In genomic region chr1:121595089-121595488, GRCh38 we compare ENCODE assay signal across 21 cellular contexts.
"Had no signal": no experiment of that assay in that cellular context is flagged by ENCODE, and none has a peak within 500 bp of the region (broad histone marks: within the 10 kb centered on the region; RNA-seq: fewer than 3 reads in every experiment).

No MANE protein-coding gene starts in this region.

- DNase-seq: activated CD4-positive, alpha-beta T cell treated with anti-CD3 and anti-CD28 coated beads, Interleukin-2, amount 10 ng/mL, durations not matched to agents 24 days and 14 days; activated CD8-positive, alpha-beta memory T cell treated with anti-CD3 and anti-CD28 coated beads for 24 hours; activated effector memory CD4-positive, alpha-beta T cell treated with anti-CD3 and anti-CD28 coated beads, Interleukin-2, amount 50 U/mL, for 16 hours; amygdala; effector memory CD8-positive, alpha-beta T cell; immature natural killer cell; left lung; nephron progenitor cell; psoas muscle; stimulated activated CD4-positive, alpha-beta T cell treated with anti-CD3 and anti-CD28 coated beads, Interleukin-2, amount 100 ng/mL, for 24 hours; stimulated activated naive CD4-positive, alpha-beta T cell; substantia nigra; T-helper 9 cell; transverse colon had no signal

- H3K27ac Mint-ChIP-seq: activated CD4-positive, alpha-beta T cell treated with anti-CD3 and anti-CD28 coated beads, Interleukin-2, amount 10 ng/mL, durations not matched to agents 24 days and 14 days; activated naive CD8-positive, alpha-beta T cell; brain; dendritic cell treated with granulocyte-macrophage colony-stimulating factor and Interleukin-4, amounts not matched to agents 40 ng/mL and 50 ng/mL, for 4 days; immature natural killer cell; nephron progenitor cell; WTC11 had no signal

- ATAC-seq: effector memory CD8-positive, alpha-beta T cell; esophagus mucosa; left lung; psoas muscle; sciatic nerve; WTC11 had no signal

- H3K9me3 Mint-ChIP-seq: activated CD4-positive, alpha-beta T cell treated with anti-CD3 and anti-CD28 coated beads, Interleukin-2, amount 10 ng/mL, durations not matched to agents 24 days and 14 days; central memory CD8-positive, alpha-beta T cell; effector memory CD8-positive, alpha-beta T cell had no signal

- H3K27me3 Mint-ChIP-seq: activated CD4-positive, alpha-beta T cell treated with anti-CD3 and anti-CD28 coated beads, Interleukin-2, amount 10 ng/mL, durations not matched to agents 24 days and 14 days; activated naive CD8-positive, alpha-beta T cell; brain; central memory CD8-positive, alpha-beta T cell; dendritic cell treated with granulocyte-macrophage colony-stimulating factor and Interleukin-4, amounts not matched to agents 40 ng/mL and 50 ng/mL, for 4 days; effector memory CD8-positive, alpha-beta T cell had no signal

- H3K36me3 Mint-ChIP-seq: brain had no signal

- H3K9me3 ChIP-seq: psoas muscle, transverse colon had no signal

- H3K4me1 Mint-ChIP-seq: activated CD4-positive, alpha-beta T cell treated with anti-CD3 and anti-CD28 coated beads, Interleukin-2, amount 10 ng/mL, durations not matched to agents 24 days and 14 days; brain; immature natural killer cell; nephron progenitor cell; WTC11 had no signal

- H3K4me3 ChIP-seq: left lung, psoas muscle, transverse colon had no signal

- H3K27me3 ChIP-seq: left lung, transverse colon had no signal

- H3K4me1 ChIP-seq: left lung, psoas muscle, transverse colon had no signal

- H3K27ac ChIP-seq: left lung, psoas muscle, transverse colon had no signal

- H3K36me3 ChIP-seq: left lung, transverse colon had no signal

- H3K4me3 Mint-ChIP-seq: activated CD4-positive, alpha-beta T cell treated with anti-CD3 and anti-CD28 coated beads, Interleukin-2, amount 10 ng/mL, durations not matched to agents 24 days and 14 days; activated naive CD8-positive, alpha-beta T cell; brain; central memory CD8-positive, alpha-beta T cell; dendritic cell treated with granulocyte-macrophage colony-stimulating factor and Interleukin-4, amounts not matched to agents 40 ng/mL and 50 ng/mL, for 4 days; effector memory CD8-positive, alpha-beta T cell; immature natural killer cell; nephron progenitor cell; WTC11 had no signal
